Comparison of ENCODE assay signal across 26 cellular contexts in the genomic region with DNA sequence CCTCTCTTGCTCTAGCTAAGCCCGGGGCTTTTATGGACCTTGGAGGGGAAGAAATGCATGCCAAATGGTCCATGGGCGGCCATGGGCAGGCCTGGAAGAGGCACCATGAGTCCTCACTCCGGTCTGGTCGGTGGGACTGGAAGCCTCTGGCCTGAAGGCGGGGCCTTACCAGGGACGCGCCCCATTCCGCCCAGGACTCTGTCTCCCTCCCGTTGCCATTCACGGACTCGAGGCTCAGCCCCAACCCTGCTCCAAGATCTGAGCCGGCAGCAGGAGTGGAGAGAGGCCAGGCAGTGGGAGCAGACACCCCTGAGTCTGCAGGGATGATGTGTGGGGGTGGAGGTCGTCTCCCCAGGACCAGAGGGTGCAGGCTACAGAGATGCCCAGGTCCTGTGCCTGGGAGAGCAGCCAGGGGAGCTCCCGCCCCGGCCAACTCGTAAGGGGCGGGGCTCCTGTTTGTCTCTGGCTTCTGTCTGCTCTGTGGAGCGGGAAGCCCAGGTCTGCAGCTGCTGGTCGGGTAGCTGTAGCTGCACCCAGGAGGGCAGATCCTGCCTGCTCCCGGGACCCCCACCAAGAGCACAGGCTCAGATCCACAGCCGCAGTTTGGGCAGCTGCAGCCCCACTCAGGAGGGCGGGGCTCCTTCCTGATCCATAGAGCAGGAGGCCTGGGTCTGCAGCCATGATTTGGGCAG. TPM values are rescaled to one million over a fixed set of nuclear protein-coding genes. Genes with fewer than 3 reads are reported as not detected.
DNase-seq lines count a peak whose midpoint lies in the region; ATAC-seq and TF ChIP-seq lines count a peak whose summit lies in the region.
"Had no signal": no experiment of that assay in that cellular context is flagged by ENCODE, and none has a peak within 500 bp of the region (broad histone marks: within the 10 kb centered on the region; RNA-seq: fewer than 3 reads in every experiment).

No MANE protein-coding gene starts in this region.

- no CpG with 5 or more reads among the region's 22 CpGs for WGBS in mesendoderm (ENCODE audit: extremely low coverage, insufficient coverage, low lambda C conversion rate)
- 80 to 88% (median 86%) methylated on average over 10 to 22 of the region's 22 CpGs for WGBS in spleen, 5 donors

- H3K27ac ChIP-seq in mesendoderm (ENCODE audit: low read depth, low read length): no peak overlapping the region
- H3K27ac ChIP-seq in spleen: no peak overlapping the region
- H3K27ac ChIP-seq: ascending aorta, heart left ventricle, parathyroid adenoma, sigmoid colon had no signal

- intact Hi-C loops in spleen (cut with DNase I; ENCODE audit: low total_unique reads): no loop called here

- no peaks in the 10 kb centered on the region for H3K4me1 ChIP-seq in mesendoderm (ENCODE audit: control insufficient read depth, low read depth, low read length)
- no peaks in the 10 kb centered on the region for H3K4me1 ChIP-seq in spleen
- H3K4me1 ChIP-seq: ascending aorta, heart left ventricle, parathyroid adenoma had no signal

- H3K4me3 Mint-ChIP-seq in WTC11: peak overlapping the region; percentile 60
- H3K4me3 Mint-ChIP-seq: activated T-helper 1 cell treated with anti-CD3 and anti-CD28 coated beads, Interleukin-12 subunit alpha, Interleukin-12 subunit beta, Interleukin-2, Interleukin-4 antibody, amounts not matched to agents 30 ng/mL and 10 ng/mL and 1 ng/mL, durations not matched to agents 14 hours and 24 hours and 36 hours; CD4-positive, CD25-positive, alpha-beta regulatory T cell had no signal

- H2AK5ac ChIP-seq in mesendoderm (ENCODE audit: low read length): no peak overlapping the region

- no peak overlapping the region for H2BK5ac ChIP-seq in mesendoderm (ENCODE audit: low read length)

- POLR2A ChIA-PET in WTC11 (lab: Charles Lee): interaction anchor here (1.2 kb wide), 2 partner anchors 10 to 64 kb away, joined by 3 read pairs; no protein-coding TSS in a partner anchor
- POLR2A ChIA-PET in GM10248 (lab: Yijun Ruan, JAX): no interaction called here

- H3K27me3 ChIP-seq in mesendoderm (ENCODE audit: insufficient read depth, low read length, poor library complexity) (no peaks in the 10 kb centered on the region), spleen (replicated peaks in 1 of 7) (peaks cover 0 to 10% (median 0%) of the 10 kb centered on the region in 7 donors)
- H3K27me3 ChIP-seq: ascending aorta, sigmoid colon had no signal

- H3K18ac ChIP-seq in mesendoderm (ENCODE audit: low read length): no peak overlapping the region

- peaks cover 4% of the 10 kb centered on the region for H3K27me3 Mint-ChIP-seq in WTC11 (ENCODE audit: low read depth)

- H3K56ac ChIP-seq in mesendoderm (ENCODE audit: low read length): peak overlapping the region; percentile 65

- peak; percentile 70 for DNase-seq in NCI-H146 (lab: John Stamatoyannopoulos, UW)
- peak; percentile 57 for DNase-seq in WTC11 (ENCODE audit: low spot score)
- DNase-seq in mesendoderm: peak; percentile 31
- peak; percentile 63 for DNase-seq in spleen
- DNase-seq in stimulated activated CD4-positive, alpha-beta T cell treated with anti-CD3 and anti-CD28 coated beads, Interleukin-4, amount 100 ng/mL, for 24 hours: no peak
- DNase-seq in GM10248 (ENCODE audit: extremely low spot score): no peak
- DNase-seq in stimulated activated naive CD4-positive, alpha-beta T cell treated with Interleukin-2 at 50 U/mL for 16 hours (lab: John Stamatoyannopoulos, UW): no peak
- DNase-seq: activated CD4-positive, alpha-beta T cell treated with anti-CD3 and anti-CD28 coated beads for 4 hours; activated naive CD4-positive, alpha-beta T cell treated with anti-CD3 and anti-CD28 coated beads, Interleukin-2, amount 50 U/mL, for 16 hours; caudate nucleus; CD4-positive, CD25-positive, alpha-beta regulatory T cell; heart left ventricle; KG1; naive B cell; NCI-H187; NCI-H69; sigmoid colon had no signal

- 0 out of 2 replicates have a peak, but pooled peaks cover 4% of the 10 kb centered on the region for H3K9me3 Mint-ChIP-seq in WTC11
- H3K9me3 Mint-ChIP-seq: activated T-helper 1 cell treated with anti-CD3 and anti-CD28 coated beads, Interleukin-12 subunit alpha, Interleukin-12 subunit beta, Interleukin-2, Interleukin-4 antibody, amounts not matched to agents 30 ng/mL and 10 ng/mL and 1 ng/mL, durations not matched to agents 14 hours and 24 hours and 36 hours; CD4-positive, CD25-positive, alpha-beta regulatory T cell; naive B cell had no signal

- TF ChIP-seq POLR2A in spleen (IDR thresholded peaks at IDR 0.05): no peak

- no peak overlapping the region for H3K4ac ChIP-seq in mesendoderm (ENCODE audit: low read depth, low read length)

- H3K4me1 Mint-ChIP-seq in WTC11: peaks cover 12% of the 10 kb centered on the region
- H3K4me1 Mint-ChIP-seq: naive B cell had no signal

- H2BK15ac ChIP-seq in mesendoderm (replicated peaks; ENCODE audit: low read depth): no peak overlapping the region

- TF ChIP-seq CTCF in WTC11 (IDR thresholded peaks at IDR 0.05) (no peak), spleen (IDR thresholded peaks at IDR 0.05 in 8 of 11, conservative IDR thresholded peaks at IDR 0.05 in 3 of 11) (no peak), GM10248 (IDR thresholded peaks at IDR 0.05; ENCODE audit: control extremely low read depth, extremely low read depth, low read depth, missing control alignments) (no peak)

- H3K79me2 ChIP-seq in mesendoderm (ENCODE audit: control insufficient read depth, insufficient read depth, low read length): no peaks in the 10 kb centered on the region
- H3K79me2 ChIP-seq: parathyroid adenoma had no signal

- H3K27ac Mint-ChIP-seq in WTC11: no peak overlapping the region
- H3K27ac Mint-ChIP-seq: activated T-helper 1 cell treated with anti-CD3 and anti-CD28 coated beads, Interleukin-12 subunit alpha, Interleukin-12 subunit beta, Interleukin-2, Interleukin-4 antibody, amounts not matched to agents 30 ng/mL and 10 ng/mL and 1 ng/mL, durations not matched to agents 14 hours and 24 hours and 36 hours; CD4-positive, CD25-positive, alpha-beta regulatory T cell; naive B cell had no signal

- H3K9ac ChIP-seq in mesendoderm (ENCODE audit: low read length): no peak overlapping the region
- H3K9ac ChIP-seq: parathyroid adenoma had no signal

- H3K36me3 Mint-ChIP-seq in WTC11: no peaks in the 10 kb centered on the region
- H3K36me3 Mint-ChIP-seq: CD4-positive, CD25-positive, alpha-beta regulatory T cell; naive B cell had no signal

- H4K5ac ChIP-seq in mesendoderm (ENCODE audit: low read length): no peak overlapping the region

- peak; percentile 96 for ATAC-seq in WTC11

- no peak overlapping the region for H3K4me3 ChIP-seq in mesendoderm (ENCODE audit: low read length)
- no peak overlapping the region for H3K4me3 ChIP-seq in spleen
- H3K4me3 ChIP-seq: ascending aorta, heart left ventricle, sigmoid colon had no signal

- H2BK120ac ChIP-seq in mesendoderm (ENCODE audit: low read depth, low read length): no peak overlapping the region

- no peak overlapping the region for H3K4me2 ChIP-seq in mesendoderm (ENCODE audit: low read length)

- no peaks in the 10 kb centered on the region for H3K9me3 ChIP-seq in spleen
- H3K9me3 ChIP-seq: ascending aorta, heart left ventricle, sigmoid colon had no signal

- H3K23ac ChIP-seq in mesendoderm (ENCODE audit: low read length): peak overlapping the region; percentile 66

- CTCF ChIA-PET in WTC11 (lab: Charles Lee) (interaction anchor here (0.6 to 2.2 kb wide), 6 partner anchors 10 to 183 kb away, joined by 3 to 7 read pairs (median 4); no protein-coding TSS in a partner anchor), GM10248 (lab: Yijun Ruan, JAX) (interaction anchor here (1.3 kb wide), 1 partner anchor 10 kb away, joined by 3 read pairs; no protein-coding TSS in a partner anchor)

- no peak overlapping the region for H4K8ac ChIP-seq in mesendoderm (ENCODE audit: low read depth, low read length)

- no peaks in the 10 kb centered on the region for H3K36me3 ChIP-seq in mesendoderm (ENCODE audit: control insufficient read depth, insufficient read depth, low read length)
- H3K36me3 ChIP-seq in spleen: no peaks in the 10 kb centered on the region
- H3K36me3 ChIP-seq: ascending aorta, heart left ventricle, sigmoid colon had no signal

- H3K79me1 ChIP-seq in mesendoderm (ENCODE audit: low read length): no peaks in the 10 kb centered on the region

TF ChIP-seq in WTC11, 78 proteins besides CTCF, POLR2A, EP300 and RAD21:
- TF ChIP-seq SP1 (CRISPR knock-in tag; conservative IDR thresholded peaks at IDR 0.05): peak; percentile 12; the same call in 1 of the 2 replicates
- TF ChIP-seq ETV6 (CRISPR knock-in tag; IDR thresholded peaks at IDR 0.05): 0 out of 2 replicates have a peak, but pooled peaks have one; percentile 63
- no peak for TF ChIP-seq CREM (CRISPR knock-in tag; IDR thresholded peaks at IDR 0.05)
TF ChIP-seq in WTC11: peak in this region for 2.

RNA-seq across cellular contexts. Expression of a gene that starts 8.3 kb away (rescaled TPM):
- total RNA-seq in WTC11 (2021): 0.23 to 0.55 TPM (median 0.35 TPM) in 3 replicates
- 0.17 TPM for polyA plus RNA-seq in mesendoderm (2013, experiment 1 of 2)
- polyA plus RNA-seq in mesendoderm (2013, experiment 2 of 2): 0.22 TPM
- 1 to 10 TPM in 1 of 7 donors, under 1 TPM in 6; 0.20 to 1.3 (median 0.51) TPM for total RNA-seq in spleen
- polyA plus RNA-seq in spleen: under 1 TPM; 0.11 to 0.70 (median 0.17) TPM
- total RNA-seq: activated T-helper 1 cell treated with anti-CD3 and anti-CD28 coated beads, Interleukin-12 subunit alpha, Interleukin-12 subunit beta, Interleukin-2, Interleukin-4 antibody, amounts not matched to agents 30 ng/mL and 10 ng/mL and 1 ng/mL, durations not matched to agents 14 hours and 24 hours and 36 hours; ascending aorta; CD4-positive, CD25-positive, alpha-beta regulatory T cell; epithelial cell of proximal tubule; fibroblast of villous mesenchyme; G401; lung microvascular endothelial cell; OCI-LY7; T-helper 1 cell treated with Interleukin-12 subunit alpha and Interleukin-12 subunit beta and Interleukin-4 antibody, amounts not matched to agents 30 ng/mL and 1 ng/mL, for 36 hours had no signal
- polyA plus RNA-seq: CD4-positive, CD25-positive, alpha-beta regulatory T cell had no signal

Comparison
In these comparisons a context has a peak if more than half of its experiments do, and no peak if none do; other contexts are left out.
1. DNase-seq: peak in NCI-H146 (single experiment), WTC11 (single experiment), mesendoderm (single experiment) and spleen (single experiment); none in stimulated activated CD4-positive, alpha-beta T cell treated with anti-CD3 and anti-CD28 coated beads, Interleukin-4, amount 100 ng/mL, for 24 hours (single experiment), GM10248 (single experiment) and stimulated activated naive CD4-positive, alpha-beta T cell treated with Interleukin-2 at 50 U/mL for 16 hours (single experiment).